In the genomic region with DNA sequence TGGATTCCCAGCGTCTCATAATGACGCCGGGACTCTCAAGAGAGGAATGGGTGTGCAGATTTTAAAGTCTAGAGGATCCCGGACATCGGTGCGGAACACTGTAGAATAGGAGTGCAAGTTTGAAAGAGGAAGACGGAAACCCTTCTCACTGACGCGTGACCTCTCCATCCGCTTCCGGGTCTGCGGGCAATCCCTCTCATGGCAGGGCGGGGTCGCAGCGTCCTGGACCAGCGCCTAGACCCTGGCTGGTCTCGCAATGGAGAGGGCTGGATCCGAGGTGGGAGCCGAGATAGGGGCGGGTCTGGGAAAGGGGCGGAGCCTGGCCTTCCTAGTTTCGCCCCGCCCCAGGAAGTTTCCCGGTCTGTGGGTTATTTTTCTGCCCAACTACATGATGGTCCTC, we compare ENCODE assay signal across 9 cellular contexts. TPM values are rescaled to one million over a fixed set of nuclear protein-coding genes. Genes with fewer than 3 reads are reported as not detected.
A peak's percentile ranks its signal among the peaks of the same experiment; 100 is the strongest.
DNase-seq lines count a peak whose midpoint lies in the region; ATAC-seq and TF ChIP-seq lines count a peak whose summit lies in the region.
"Had no signal": no experiment of that assay in that cellular context is flagged by ENCODE, and none has a peak within 500 bp of the region (broad histone marks: within the 10 kb centered on the region; RNA-seq: fewer than 3 reads in every experiment).

No MANE protein-coding gene starts in this region.

- H3K27me3 ChIP-seq in right atrium auricular region (no peaks in the 10 kb centered on the region), body of pancreas (no peaks in the 10 kb centered on the region)

- no peaks in the 10 kb centered on the region for H3K36me3 ChIP-seq in right atrium auricular region
- no peaks in the 10 kb centered on the region for H3K36me3 ChIP-seq in body of pancreas (replicated peaks in 1 of 2; ENCODE audit: insufficient read depth in 1 of 2, low read depth in 2 of 2)

- no peak for TF ChIP-seq POLR2A in body of pancreas (IDR thresholded peaks at IDR 0.05)

- H3K27ac ChIP-seq in right atrium auricular region (no peak overlapping the region), body of pancreas (no peak overlapping the region)

- intact Hi-C loops in Right ventricle myocardium inferior (cut with DNase I) (no loop called here), body of pancreas (cut with DNase I) (no loop called here)

- TF ChIP-seq CTCF in right atrium auricular region (IDR thresholded peaks at IDR 0.05) = no peak
- no peak for TF ChIP-seq CTCF in body of pancreas (IDR thresholded peaks at IDR 0.05)

- ATAC-seq in Right ventricle myocardium inferior (peak; percentile 53), body of pancreas (no peak), HG02623 (IDR thresholded peaks at IDR 0.05; ENCODE audit: unreplicated experiment) (no peak), GM18870 (IDR thresholded peaks at IDR 0.05; ENCODE audit: unreplicated experiment) (no peak)

- 19 to 24% methylated on average over 24 of the region's 24 CpGs for WGBS in body of pancreas, 2 donors

- DNase-seq in Right ventricle myocardium inferior (ENCODE audit: missing footprints) (no peak), right atrium auricular region (ENCODE audit: low spot score) (no peak), body of pancreas (peak in 3 of 4 donors; percentile 17 to 22 (median 22)), left kidney (ENCODE audit: low read depth, low spot score) (peak; percentile 58), ureter (ENCODE audit: low spot score) (peak; percentile 61), NCI-H146 treated with DMSO at 0.1 percent for 48 hours (lab: John Stamatoyannopoulos, UW; ENCODE audit: unreplicated experiment) (no peak)
- DNase-seq: NCI-H1105 treated with DMSO at 0.1 percent for 48 hours had no signal

- H3K9me3 ChIP-seq in right atrium auricular region = peaks cover 0 to 11% of the 10 kb centered on the region in 2 donors
- peaks cover 0 to 12% (median 0%) of the 10 kb centered on the region in 3 donors for H3K9me3 ChIP-seq in body of pancreas

- H3K4me3 ChIP-seq in right atrium auricular region (peak overlapping the region in 1 of 2 donors; percentile 21), body of pancreas (no peak overlapping the region)

- peaks cover 0 to 3% of the 10 kb centered on the region in 2 donors for H3K4me1 ChIP-seq in right atrium auricular region
- peaks cover 5% of the 10 kb centered on the region for H3K4me1 ChIP-seq in body of pancreas

RNA-seq across cellular contexts. Expression of gene ZNF845, which starts 4.6 kb away (rescaled TPM):
- 3.7 TPM for total RNA-seq in Right ventricle myocardium inferior
- total RNA-seq in right atrium auricular region = 1 to 10 TPM; 2.4 to 3.3 TPM
- 1 to 10 TPM; 3.0 to 4.2 TPM for total RNA-seq in body of pancreas
- total RNA-seq in ureter = 9.2 TPM

RNA-seq across cellular contexts. Expression of gene ZNF525, which starts 36.5 kb away (rescaled TPM):
- total RNA-seq in Right ventricle myocardium inferior (4.8 TPM), right atrium auricular region (1 to 10 TPM; 3.2 to 3.3 TPM), body of pancreas (10 to 100 TPM; 12.2 to 14.2 TPM), ureter (28.2 TPM)

Comparison
In these comparisons a context has a peak if more than half of its experiments do, and no peak if none do; other contexts are left out.
1. DNase-seq: peak in body of pancreas (3 of 4), left kidney (single experiment) and ureter (single experiment); none in Right ventricle myocardium inferior (single experiment), right atrium auricular region (single experiment) and NCI-H146 treated with DMSO at 0.1 percent for 48 hours (single experiment).